ENCODE assay signal across 16 cellular contexts in the genomic region with DNA sequence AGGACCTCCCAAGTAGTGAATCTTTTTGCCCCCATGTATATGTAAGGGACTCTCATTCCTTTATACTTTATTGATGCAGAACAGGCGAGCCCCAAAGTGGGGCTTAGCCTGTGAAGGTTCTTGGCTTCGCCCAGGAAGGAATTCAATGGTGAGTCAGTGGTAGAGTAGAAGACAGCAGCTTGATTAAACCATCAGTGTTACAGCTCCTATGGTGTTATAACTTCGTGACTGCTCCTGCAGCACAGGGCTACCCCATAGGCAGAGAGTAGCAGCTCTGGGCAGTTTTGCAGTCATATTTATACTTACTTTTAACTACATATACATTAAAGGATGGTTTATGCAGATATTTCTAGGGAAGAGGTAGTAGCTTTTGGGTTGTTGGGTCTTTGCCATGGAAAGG. TPM values are rescaled to one million over a fixed set of nuclear protein-coding genes. Genes with fewer than 3 reads are reported as not detected.
DNase-seq lines count a peak whose midpoint lies in the region; ATAC-seq, FAIRE-seq and TF ChIP-seq lines count a peak whose summit lies in the region.
"Had no signal": no experiment of that assay in that cellular context is flagged by ENCODE, and none has a peak within 500 bp of the region (broad histone marks: within the 10 kb centered on the region; RNA-seq: fewer than 3 reads in every experiment).

No MANE protein-coding gene starts in this region.

- H3K4me3 Mint-ChIP-seq in astrocyte (ENCODE audit: unreplicated experiment), result no peak overlapping the region
- H3K4me3 Mint-ChIP-seq in stimulated activated effector memory CD8-positive, alpha-beta T cell treated with anti-CD3 and anti-CD28 coated beads, Interleukin-12 subunit alpha, Interleukin-12 subunit beta, amount 100 ng/mL, for 72 hours, result no peak overlapping the region
- no peak overlapping the region for H3K4me3 Mint-ChIP-seq in activated naive CD4-positive, alpha-beta T cell treated with anti-CD3 and anti-CD28 coated beads, Interleukin-2, amount 10 ng/mL, durations not matched to agents 7 days and 5 days
- no peak overlapping the region for H3K4me3 Mint-ChIP-seq in activated CD4-positive, alpha-beta T cell treated with anti-CD3 and anti-CD28 coated beads, Interleukin-2, amount 10 ng/mL, durations not matched to agents 7 days and 5 days
- H3K4me3 Mint-ChIP-seq: B cell; CD8-positive, alpha-beta T cell; H9 had no signal

- H3K27ac Mint-ChIP-seq in astrocyte (ENCODE audit: unreplicated experiment), result peak overlapping the region; percentile 6
- no peak overlapping the region for H3K27ac Mint-ChIP-seq in stimulated activated effector memory CD8-positive, alpha-beta T cell treated with anti-CD3 and anti-CD28 coated beads, Interleukin-12 subunit alpha, Interleukin-12 subunit beta, amount 100 ng/mL, for 72 hours
- H3K27ac Mint-ChIP-seq in activated naive CD4-positive, alpha-beta T cell treated with anti-CD3 and anti-CD28 coated beads, Interleukin-2, amount 10 ng/mL, durations not matched to agents 7 days and 5 days, result no peak overlapping the region
- no peak overlapping the region for H3K27ac Mint-ChIP-seq in activated CD4-positive, alpha-beta T cell treated with anti-CD3 and anti-CD28 coated beads, Interleukin-2, amount 10 ng/mL, durations not matched to agents 7 days and 5 days
- H3K27ac Mint-ChIP-seq: B cell; CD8-positive, alpha-beta T cell; H9 had no signal

- H3K4me1 ChIP-seq in astrocyte (ENCODE audit: insufficient read depth, low read length), result no peaks in the 10 kb centered on the region

- no peaks in the 10 kb centered on the region for H3K36me3 ChIP-seq in astrocyte (ENCODE audit: insufficient read depth, low read length)
- H3K36me3 ChIP-seq: BLaER1 treated with 17β-estradiol and CSF1 and Interleukin-3, amounts not matched to agents 10 nM and 100 nM had no signal

- H3K4me1 Mint-ChIP-seq in astrocyte (ENCODE audit: low read depth, unreplicated experiment), result no peaks in the 10 kb centered on the region
- no peaks in the 10 kb centered on the region for H3K4me1 Mint-ChIP-seq in stimulated activated effector memory CD8-positive, alpha-beta T cell treated with anti-CD3 and anti-CD28 coated beads, Interleukin-12 subunit alpha, Interleukin-12 subunit beta, amount 100 ng/mL, for 72 hours
- H3K4me1 Mint-ChIP-seq in activated naive CD4-positive, alpha-beta T cell treated with anti-CD3 and anti-CD28 coated beads, Interleukin-2, amount 10 ng/mL, durations not matched to agents 7 days and 5 days, result no peaks in the 10 kb centered on the region
- no peaks in the 10 kb centered on the region for H3K4me1 Mint-ChIP-seq in activated CD4-positive, alpha-beta T cell treated with anti-CD3 and anti-CD28 coated beads, Interleukin-2, amount 10 ng/mL, durations not matched to agents 7 days and 5 days
- H3K4me1 Mint-ChIP-seq: B cell, H9 had no signal

- no peaks in the 10 kb centered on the region for H3K9me3 Mint-ChIP-seq in astrocyte (ENCODE audit: unreplicated experiment)
- H3K9me3 Mint-ChIP-seq in stimulated activated effector memory CD8-positive, alpha-beta T cell treated with anti-CD3 and anti-CD28 coated beads, Interleukin-12 subunit alpha, Interleukin-12 subunit beta, amount 100 ng/mL, for 72 hours, result no peaks in the 10 kb centered on the region
- no peaks in the 10 kb centered on the region for H3K9me3 Mint-ChIP-seq in activated naive CD4-positive, alpha-beta T cell treated with anti-CD3 and anti-CD28 coated beads, Interleukin-2, amount 10 ng/mL, durations not matched to agents 7 days and 5 days
- H3K9me3 Mint-ChIP-seq in activated CD4-positive, alpha-beta T cell treated with anti-CD3 and anti-CD28 coated beads, Interleukin-2, amount 10 ng/mL, durations not matched to agents 7 days and 5 days, result no peaks in the 10 kb centered on the region
- H3K9me3 Mint-ChIP-seq: CD8-positive, alpha-beta T cell had no signal

- H2AFZ ChIP-seq in astrocyte (ENCODE audit: low read depth, low read length), result no peak overlapping the region

- peaks cover 4% of the 10 kb centered on the region for H3K36me3 Mint-ChIP-seq in astrocyte (ENCODE audit: low read depth, unreplicated experiment)
- no peaks in the 10 kb centered on the region for H3K36me3 Mint-ChIP-seq in stimulated activated effector memory CD8-positive, alpha-beta T cell treated with anti-CD3 and anti-CD28 coated beads, Interleukin-12 subunit alpha, Interleukin-12 subunit beta, amount 100 ng/mL, for 72 hours
- no peaks in the 10 kb centered on the region for H3K36me3 Mint-ChIP-seq in activated naive CD4-positive, alpha-beta T cell treated with anti-CD3 and anti-CD28 coated beads, Interleukin-2, amount 10 ng/mL, durations not matched to agents 7 days and 5 days
- no peaks in the 10 kb centered on the region for H3K36me3 Mint-ChIP-seq in activated CD4-positive, alpha-beta T cell treated with anti-CD3 and anti-CD28 coated beads, Interleukin-2, amount 10 ng/mL, durations not matched to agents 7 days and 5 days (ENCODE audit: low read depth)
- H3K36me3 Mint-ChIP-seq: CD8-positive, alpha-beta T cell had no signal

- CTCF ChIA-PET in activated naive CD4-positive, alpha-beta T cell treated with anti-CD3 and anti-CD28 coated beads, Interleukin-2, amount 10 ng/mL, durations not matched to agents 7 days and 5 days (lab: Charles Lee), result no interaction called here
- CTCF ChIA-PET in activated CD4-positive, alpha-beta T cell treated with anti-CD3 and anti-CD28 coated beads, Interleukin-2, amount 10 ng/mL, durations not matched to agents 7 days and 5 days (lab: Charles Lee), result no interaction called here

- POLR2A ChIA-PET in activated CD4-positive, alpha-beta T cell treated with anti-CD3 and anti-CD28 coated beads, Interleukin-2, amount 10 ng/mL, durations not matched to agents 7 days and 5 days (lab: Charles Lee), result no interaction called here

- H3K79me2 ChIP-seq in astrocyte (ENCODE audit: insufficient read depth, low read length), result no peaks in the 10 kb centered on the region

- no peak overlapping the region for H3K4me3 ChIP-seq in astrocyte (ENCODE audit: insufficient read depth, low read depth, low read length)
- H3K4me3 ChIP-seq: BLaER1 treated with 17β-estradiol and CSF1 and Interleukin-3, amounts not matched to agents 10 nM and 100 nM had no signal

- H3K9ac ChIP-seq in astrocyte (ENCODE audit: low read length), result no peak overlapping the region
- H3K9ac ChIP-seq: BLaER1 treated with 17β-estradiol and CSF1 and Interleukin-3, amounts not matched to agents 10 nM and 100 nM had no signal

- no peaks in the 10 kb centered on the region for H3K27me3 Mint-ChIP-seq in astrocyte (ENCODE audit: low read depth, unreplicated experiment)
- peaks cover 5% of the 10 kb centered on the region for H3K27me3 Mint-ChIP-seq in activated naive CD4-positive, alpha-beta T cell treated with anti-CD3 and anti-CD28 coated beads, Interleukin-2, amount 10 ng/mL, durations not matched to agents 7 days and 5 days
- H3K27me3 Mint-ChIP-seq in activated CD4-positive, alpha-beta T cell treated with anti-CD3 and anti-CD28 coated beads, Interleukin-2, amount 10 ng/mL, durations not matched to agents 7 days and 5 days, result peaks cover 14% of the 10 kb centered on the region
- H3K27me3 Mint-ChIP-seq: B cell had no signal

- no peaks in the 10 kb centered on the region for H3K9me3 ChIP-seq in astrocyte (ENCODE audit: insufficient read depth, low read depth, low read length)
- H3K9me3 ChIP-seq: BLaER1 treated with 17β-estradiol and CSF1 and Interleukin-3, amounts not matched to agents 10 nM and 100 nM had no signal

- FAIRE-seq in astrocyte (lab: Jason Lieb, UNC), result no peak
- FAIRE-seq: GM19239, H1 had no signal

- no peak for DNase-seq in astrocyte (ENCODE audit: low read depth)
- no peak for DNase-seq in caudate nucleus (lab: John Stamatoyannopoulos, UW)
- no peak for DNase-seq in stimulated activated effector memory CD8-positive, alpha-beta T cell treated with anti-CD3 and anti-CD28 coated beads, Interleukin-12 subunit alpha, Interleukin-12 subunit beta, amount 100 ng/mL, for 72 hours (ENCODE audit: low spot score in 2 of 2)
- no peak for DNase-seq in activated naive CD4-positive, alpha-beta T cell treated with anti-CD3 and anti-CD28 coated beads, Interleukin-2, amount 10 ng/mL, durations not matched to agents 7 days and 5 days
- no peak for DNase-seq in activated CD4-positive, alpha-beta T cell treated with anti-CD3 and anti-CD28 coated beads, Interleukin-2, amount 10 ng/mL, durations not matched to agents 7 days and 5 days
- no peak for DNase-seq in kidney glomerular epithelial cell (lab: John Stamatoyannopoulos, UW)
- DNase-seq: Calu3; CD8-positive, alpha-beta T cell; DMS79 treated with DMSO at 0.1 percent for 48 hours; GF-D8; H9 had no signal

- TF ChIP-seq CTCF in astrocyte (IDR thresholded peaks at IDR 0.05; ENCODE audit: insufficient read depth, low read depth, low read length), result no peak

- H4K20me1 ChIP-seq in astrocyte (ENCODE audit: insufficient read depth, low read length), result no peaks in the 10 kb centered on the region
- H4K20me1 ChIP-seq: BLaER1 treated with 17β-estradiol and CSF1 and Interleukin-3, amounts not matched to agents 10 nM and 100 nM had no signal

- peak; percentile 52 for ATAC-seq in stimulated activated effector memory CD8-positive, alpha-beta T cell treated with anti-CD3 and anti-CD28 coated beads, Interleukin-12 subunit alpha, Interleukin-12 subunit beta, amount 100 ng/mL, for 72 hours
- ATAC-seq: CD8-positive, alpha-beta T cell had no signal

- no peaks in the 10 kb centered on the region for H3K27me3 ChIP-seq in astrocyte (ENCODE audit: insufficient read depth, low read length)
- H3K27me3 ChIP-seq: BLaER1 treated with 17β-estradiol and CSF1 and Interleukin-3, amounts not matched to agents 10 nM and 100 nM had no signal

- no peak overlapping the region for H3K27ac ChIP-seq in astrocyte (ENCODE audit: low read depth, low read length)
- H3K27ac ChIP-seq in caudate nucleus (ENCODE audit: low read depth, low read length), result peak overlapping the region; percentile 23
- H3K27ac ChIP-seq: BLaER1 treated with 17β-estradiol and CSF1 and Interleukin-3, amounts not matched to agents 10 nM and 100 nM had no signal

- no peak overlapping the region for H3K4me2 ChIP-seq in astrocyte (ENCODE audit: low read length)
- H3K4me2 ChIP-seq: BLaER1 treated with 17β-estradiol and CSF1 and Interleukin-3, amounts not matched to agents 10 nM and 100 nM had no signal

RNA-seq across cellular contexts. Expression of gene FAM171B, which starts 11.0 kb away (rescaled TPM):
- total RNA-seq in astrocyte, result 13.5 and 15.5 TPM in 2 replicates
- total RNA-seq in activated CD4-positive, alpha-beta T cell treated with anti-CD3 and anti-CD28 coated beads, Interleukin-2, amount 10 ng/mL, durations not matched to agents 7 days and 5 days, result under 1 TPM; 0.37 to 0.75 TPM
- total RNA-seq: HT-29 had no signal
